Comparison of ENCODE assay signal across 8 cellular contexts in the genomic region with DNA sequence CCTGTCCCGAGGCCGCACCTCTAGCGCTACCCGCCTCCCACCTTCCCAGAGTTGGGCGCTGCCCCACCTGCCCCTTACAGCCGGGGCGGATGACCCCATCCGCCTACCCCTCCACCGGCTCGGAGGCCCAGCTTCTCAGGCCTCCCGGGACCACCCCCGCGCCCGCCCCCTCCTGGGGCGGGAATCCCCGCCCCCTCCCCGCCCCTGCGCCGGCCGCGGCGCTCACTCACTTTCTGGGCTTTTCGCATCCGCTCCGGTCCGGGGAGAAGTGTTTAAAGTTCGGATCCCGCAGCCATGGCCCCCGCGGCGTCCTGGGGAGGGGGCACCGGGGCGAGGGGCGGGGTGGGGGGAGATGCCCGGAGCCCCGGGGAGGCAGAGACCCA. TPM values are rescaled to one million over a fixed set of nuclear protein-coding genes. Genes with fewer than 3 reads are reported as not detected.
DNase-seq lines count a peak whose midpoint lies in the region; ATAC-seq and TF ChIP-seq lines count a peak whose summit lies in the region.

No MANE protein-coding gene starts in this region.

- TF ChIP-seq CTCF in Loucy (conservative IDR thresholded peaks at IDR 0.05; ENCODE audit: low read length), result no peak
- TF ChIP-seq CTCF in colonic mucosa (IDR thresholded peaks at IDR 0.05), result no peak

- H3K4me1 ChIP-seq in BLaER1, result peaks cover 49% of the 10 kb centered on the region
- H3K4me1 ChIP-seq in Loucy (ENCODE audit: insufficient read depth, low read length, poor library complexity, severe bottlenecking), result peaks cover 12% of the 10 kb centered on the region
- H3K4me1 ChIP-seq in colonic mucosa, result peaks cover 5% of the 10 kb centered on the region
- H3K4me1 ChIP-seq in naive thymus-derived CD4-positive, alpha-beta T cell (ENCODE audit: control insufficient read depth in 2 of 2, insufficient read depth in 2 of 2, low read length in 2 of 2), result peaks cover 17 to 18% of the 10 kb centered on the region in 2 donors

- no peaks in the 10 kb centered on the region for H3F3A ChIP-seq in Loucy (ENCODE audit: low read depth)

- DNase-seq in colonic mucosa (no peak), cerebellar cortex (ENCODE audit: low spot score) (no peak)
- DNase-seq in naive thymus-derived CD4-positive, alpha-beta T cell, result peak in 1 of 9 donors; percentile 44

- no peaks in the 10 kb centered on the region for H3K36me3 ChIP-seq in BLaER1
- no peaks in the 10 kb centered on the region for H3K36me3 ChIP-seq in Loucy (ENCODE audit: insufficient read depth, low read length)
- H3K36me3 ChIP-seq in colonic mucosa, result no peaks in the 10 kb centered on the region
- no peaks in the 10 kb centered on the region for H3K36me3 ChIP-seq in naive thymus-derived CD4-positive, alpha-beta T cell (ENCODE audit: control insufficient read depth in 2 of 3, insufficient read depth in 3 of 3, low read length in 3 of 3)

- peaks cover 0 to 6% (median 4%) of the 10 kb centered on the region in 5 donors for H3K36me3 Mint-ChIP-seq in naive thymus-derived CD4-positive, alpha-beta T cell

- H3K4me3 ChIP-seq in BLaER1, result peak overlapping the region; percentile 73
- H3K4me3 ChIP-seq in Loucy (ENCODE audit: low read length, poor library complexity, severe bottlenecking), result peak overlapping the region; percentile 98
- H3K4me3 ChIP-seq in colonic mucosa, result peak overlapping the region; percentile 42
- peak overlapping the region; percentile 93 for H3K4me3 ChIP-seq in naive thymus-derived CD4-positive, alpha-beta T cell (ENCODE audit: low read length)

- H3K4me2 ChIP-seq in BLaER1 (peak overlapping the region; percentile 89), Loucy (ENCODE audit: low read depth, low read length, poor library complexity, severe bottlenecking) (peak overlapping the region; percentile 97)

- no peaks in the 10 kb centered on the region for H3K9me3 ChIP-seq in BLaER1
- H3K9me3 ChIP-seq in Loucy (ENCODE audit: insufficient read depth, low read depth, low read length), result no peaks in the 10 kb centered on the region
- no peaks in the 10 kb centered on the region for H3K9me3 ChIP-seq in colonic mucosa
- no peaks in the 10 kb centered on the region for H3K9me3 ChIP-seq in naive thymus-derived CD4-positive, alpha-beta T cell (ENCODE audit: control insufficient read depth in 2 of 3, low read length in 3 of 3)

- H3K27me3 Mint-ChIP-seq in naive thymus-derived CD4-positive, alpha-beta T cell, result peaks cover 0 to 13% (median 5%) of the 10 kb centered on the region in 5 donors

- intact Hi-C loops in colonic mucosa (cut with DNase I), result no loop called here
- intact Hi-C loops in naive thymus-derived CD4-positive, alpha-beta T cell (cut with micrococcal nuclease), result loop anchor here (1.0 to 2.0 kb wide), 4 partner anchors 12 to 52 kb away; no protein-coding TSS in a partner anchor

- peaks cover 27 to 42% (median 32%) of the 10 kb centered on the region in 7 donors for H3K4me1 Mint-ChIP-seq in naive thymus-derived CD4-positive, alpha-beta T cell

- POLR2A ChIA-PET in naive thymus-derived CD4-positive, alpha-beta T cell (lab: Charles Lee), result interaction anchor here (0.6 to 5.4 kb wide), 7 partner anchors 18 to 68 kb away, joined by 3 to 82 read pairs (median 4); a partner anchor contains a TSS

- H3K4me3 Mint-ChIP-seq in naive thymus-derived CD4-positive, alpha-beta T cell, result peak overlapping the region in 6 of 10 donors; percentile 88 to 99 (median 91)

- H3K9ac ChIP-seq in BLaER1, result no peak overlapping the region
- H3K9ac ChIP-seq in Loucy (ENCODE audit: low read depth, low read length, poor library complexity, severe bottlenecking), result peak overlapping the region; percentile 88
- peak overlapping the region in 1 of 2 donors; percentile 34 for H3K9ac ChIP-seq in colonic mucosa (ENCODE audit: low read depth in 2 of 2, low read length in 2 of 2)

- H3K27me3 ChIP-seq in BLaER1 (peaks cover 74% of the 10 kb centered on the region), Loucy (ENCODE audit: insufficient read depth, low read length, poor library complexity, severe bottlenecking) (no peaks in the 10 kb centered on the region), colonic mucosa (peaks cover 19% of the 10 kb centered on the region)
- no peaks in the 10 kb centered on the region for H3K27me3 ChIP-seq in naive thymus-derived CD4-positive, alpha-beta T cell (ENCODE audit: control insufficient read depth in 2 of 2, insufficient read depth in 2 of 2, low read length in 2 of 2)

- peak overlapping the region in 3 of 9 donors; percentile 78 to 85 (median 83) for H3K27ac Mint-ChIP-seq in naive thymus-derived CD4-positive, alpha-beta T cell

- peak overlapping the region; percentile 87 for H2AFZ ChIP-seq in Loucy (ENCODE audit: low read length)

- H3K9me2 ChIP-seq in Loucy (replicated peaks; ENCODE audit: low read depth, low read length), result no peaks in the 10 kb centered on the region

- ATAC-seq in naive thymus-derived CD4-positive, alpha-beta T cell, result peak; percentile 44
- ATAC-seq in HG03521 (IDR thresholded peaks at IDR 0.05; ENCODE audit: unreplicated experiment) (no peak), HG02970 (IDR thresholded peaks at IDR 0.05; ENCODE audit: low FRiP score, unreplicated experiment) (no peak), HG03175 (IDR thresholded peaks at IDR 0.05; ENCODE audit: unreplicated experiment) (no peak)

- H3K27ac ChIP-seq in BLaER1 (no peak overlapping the region), colonic mucosa (no peak overlapping the region)
- H3K27ac ChIP-seq in naive thymus-derived CD4-positive, alpha-beta T cell (ENCODE audit: low read depth, low read length), result peak overlapping the region; percentile 70

- H3K9me3 Mint-ChIP-seq in naive thymus-derived CD4-positive, alpha-beta T cell, result peaks cover 0 to 3% (median 0%) of the 10 kb centered on the region in 11 donors

- CTCF ChIA-PET in naive thymus-derived CD4-positive, alpha-beta T cell (lab: Charles Lee), result interaction anchor here (1.0 to 1.1 kb wide), 2 partner anchors 41 to 53 kb away, joined by 3 read pairs; no protein-coding TSS in a partner anchor

- H4K20me1 ChIP-seq in BLaER1 (peaks cover 8% of the 10 kb centered on the region), Loucy (ENCODE audit: insufficient read depth, low read length, poor library complexity, severe bottlenecking) (no peaks in the 10 kb centered on the region)

- H3K79me2 ChIP-seq in Loucy (ENCODE audit: insufficient read depth, low read length), result peaks cover 10% of the 10 kb centered on the region; the same call in 1 of the 2 replicates

RNA-seq across cellular contexts. Expression of a gene that starts 0.4 kb away (rescaled TPM):
- total RNA-seq in colonic mucosa, result under 1 TPM; 0.42 to 0.47 TPM
- total RNA-seq in naive thymus-derived CD4-positive, alpha-beta T cell, result 10 to 100 TPM in 2 of 5 experiments, 1 to 10 TPM in 3; 3.0 to 15.0 (median 8.0) TPM
- polyA plus RNA-seq in naive thymus-derived CD4-positive, alpha-beta T cell, result not detected

RNA-seq across cellular contexts. Expression of a gene that starts 31.3 kb away (rescaled TPM):
- total RNA-seq in colonic mucosa, result 100 to 1,000 TPM; 172 to 197 TPM
- total RNA-seq in naive thymus-derived CD4-positive, alpha-beta T cell, result 10 to 100 TPM; 70.4 to 90.9 (median 78.1) TPM
- 100 to 1,000 TPM; 171 to 187 TPM for polyA plus RNA-seq in naive thymus-derived CD4-positive, alpha-beta T cell

RNA-seq across cellular contexts. Expression of a gene that starts 44.8 kb away (rescaled TPM):
- 10 to 100 TPM; 64.1 to 98.7 TPM for total RNA-seq in colonic mucosa
- total RNA-seq in naive thymus-derived CD4-positive, alpha-beta T cell, result 1,000 to 10,000 TPM in 4 of 5 experiments, 100 to 1,000 TPM in 1; 662 to 1,236 (median 1,141) TPM
- polyA plus RNA-seq in naive thymus-derived CD4-positive, alpha-beta T cell, result 100 to 1,000 TPM; 184 to 367 TPM

RNA-seq across cellular contexts. Expression of a gene that starts 50.7 kb away (rescaled TPM):
- 1 to 10 TPM; 3.5 to 3.8 TPM for total RNA-seq in colonic mucosa
- total RNA-seq in naive thymus-derived CD4-positive, alpha-beta T cell, result 10 to 100 TPM in 1 of 5 experiments, 1 to 10 TPM in 4; 2.6 to 27.9 (median 2.8) TPM
- 10 to 100 TPM in 1 of 2 donors, 1 to 10 TPM in 1; 9.6 to 16.8 TPM for polyA plus RNA-seq in naive thymus-derived CD4-positive, alpha-beta T cell

Comparison
In these comparisons a context has a peak if more than half of its experiments do, and no peak if none do; other contexts are left out.
1. H3K4me3 ChIP-seq: peak in every context shown above with its lines; median percentile 98 in Loucy; 93 in naive thymus-derived CD4-positive, alpha-beta T cell; 73 in BLaER1; 42 in colonic mucosa.
2. RNA of a gene that starts 44.8 kb away (total RNA-seq): 662 to 1,236 TPM in naive thymus-derived CD4-positive, alpha-beta T cell; 64.1 to 98.7 TPM in colonic mucosa; every median in the first group is over 4 times any median in the second.